In genomic region chr17:78523939-78524655, GRCh38 we compare ENCODE assay signal across 20 cellular contexts. TPM values are rescaled to one million over a fixed set of nuclear protein-coding genes. Genes with fewer than 3 reads are reported as not detected.
"Had no signal": no experiment of that assay in that cellular context is flagged by ENCODE, and none has a peak within 500 bp of the region (broad histone marks: within the 10 kb centered on the region; RNA-seq: fewer than 3 reads in every experiment).

No MANE protein-coding gene starts in this region.

- FAIRE-seq: islet of Langerhans, pancreas had no signal

- H3K9me3 ChIP-seq: breast epithelium, colonic mucosa, esophagus squamous epithelium, gastroesophageal sphincter, neutrophil, pancreas, sigmoid colon, tibial artery had no signal

- H3K27ac ChIP-seq: breast epithelium, colonic mucosa, dorsolateral prefrontal cortex, esophagus squamous epithelium, gastroesophageal sphincter, neutrophil, pancreas, sigmoid colon, tibial artery, WERI-Rb-1 had no signal

- ATAC-seq: gastroesophageal sphincter, left colon, pancreas had no signal

- H3K36me3 ChIP-seq: breast epithelium, colonic mucosa, esophagus squamous epithelium, gastroesophageal sphincter, neutrophil, pancreas, sigmoid colon, tibial artery, WERI-Rb-1 had no signal

- H3K4me1 ChIP-seq: breast epithelium, colonic mucosa, esophagus squamous epithelium, gastroesophageal sphincter, pancreas, sigmoid colon, tibial artery had no signal

- H3K4me3 ChIP-seq: breast epithelium, colonic mucosa, dorsolateral prefrontal cortex, esophagus squamous epithelium, gastroesophageal sphincter, pancreas, sigmoid colon, tibial artery had no signal

- DNase-seq: activated CD4-positive, alpha-beta T cell treated with anti-CD3 and anti-CD28 coated beads, Interleukin-2, amount 50 U/mL, for 1 hour; activated CD4-positive, CD25-positive, alpha-beta regulatory T cell treated with anti-CD3 and anti-CD28 coated beads, Interleukin-2, amount 50 U/mL, for 72 hours; activated naive CD4-positive, alpha-beta T cell; activated T-cell treated with anti-CD3 and anti-CD28 coated beads, Interleukin-2, amount 50 U/mL, for 1 hour; colonic mucosa; dorsolateral prefrontal cortex; esophagus squamous epithelium; left colon; sigmoid colon; stimulated activated CD4-positive, alpha-beta T cell treated with anti-CD3 and anti-CD28 coated beads, Interleukin-4, amount 100 ng/mL, for 4 hours; substantia nigra; SW 1271; T-helper 2 cell; tibial artery; WERI-Rb-1 had no signal

- H3K27me3 ChIP-seq: breast epithelium, colonic mucosa, dorsolateral prefrontal cortex, esophagus squamous epithelium, gastroesophageal sphincter, neutrophil, pancreas, sigmoid colon, tibial artery had no signal

RNA-seq across cellular contexts. Expression of gene DNAH17, which starts 53.1 kb away (rescaled TPM):
- total RNA-seq: left colon had no signal
